In the genomic region with DNA sequence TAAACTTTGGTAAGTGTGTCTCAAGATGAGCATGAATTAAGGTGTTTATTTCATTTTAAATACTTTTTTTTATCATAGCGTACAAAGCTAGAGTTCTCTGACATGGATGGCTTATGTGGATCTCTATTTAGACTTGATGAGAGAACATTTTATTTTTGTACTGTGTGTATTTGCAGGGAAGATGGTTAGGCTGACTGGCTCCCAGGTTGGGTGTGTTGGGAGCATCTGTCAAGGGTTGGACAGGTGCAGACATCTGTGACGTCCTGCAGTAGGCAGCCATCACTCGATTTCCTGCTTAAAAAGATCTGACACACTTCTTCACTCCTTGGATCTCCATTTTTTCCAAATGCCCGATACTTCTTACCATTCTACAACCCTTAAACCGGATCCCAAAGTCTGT, we compare ENCODE assay signal across 13 cellular contexts.
"Had no signal": no experiment of that assay in that cellular context is flagged by ENCODE, and none has a peak within 500 bp of the region (broad histone marks: within the 10 kb centered on the region; RNA-seq: fewer than 3 reads in every experiment).

No MANE protein-coding gene starts in this region.

- H3K36me3 ChIP-seq: neutrophil, SJCRH30, upper lobe of right lung had no signal

- H2AFZ ChIP-seq: parathyroid adenoma had no signal

- H3K4me1 ChIP-seq: parathyroid adenoma, SJCRH30, upper lobe of right lung had no signal

- H3K4me3 ChIP-seq: SJCRH30, upper lobe of right lung had no signal

- H3K9me3 ChIP-seq: neutrophil, SJCRH30, upper lobe of right lung had no signal

- H3K79me2 ChIP-seq: parathyroid adenoma had no signal

- H3K27me3 ChIP-seq: SJCRH30, upper lobe of right lung had no signal

- H3K9ac ChIP-seq: parathyroid adenoma had no signal

- DNase-seq: activated naive CD4-positive, alpha-beta T cell treated with anti-CD3 and anti-CD28 coated beads, Interleukin-2, amount 10 ng/mL, durations not matched to agents 7 days and 5 days; central memory CD4-positive, alpha-beta T cell; effector memory CD4-positive, alpha-beta T cell; foreskin fibroblast; left colon; naive B cell; small intestine; stimulated activated CD4-positive, alpha-beta T cell treated with anti-CD3 and anti-CD28 coated beads, Interleukin-4, amount 100 ng/mL, for 24 hours; stimulated activated naive CD4-positive, alpha-beta T cell; upper lobe of right lung had no signal

- H3K27ac ChIP-seq: neutrophil, parathyroid adenoma, SJCRH30, upper lobe of right lung had no signal
